1 cellular context compared by ENCODE assay signal in genomic region chr11:15119826-15120225, GRCh38.
TF ChIP-seq lines count a peak whose summit lies in the region.

No MANE protein-coding gene starts in this region.

TF ChIP-seq in SK-N-SH treated with all-trans-retinoic acid at 6 μM for 48 hours, 23 proteins besides CTCF, POLR2A, EP300 and RAD21 (continued from another document):
- TF ChIP-seq CREB5 (CRISPR knock-in tag; IDR thresholded peaks at IDR 0.05; ENCODE audit: low read depth) (no peak), ZC3H10 (CRISPR knock-in tag; IDR thresholded peaks at IDR 0.05) (no peak), ZNF565 (CRISPR knock-in tag; conservative IDR thresholded peaks at IDR 0.05; ENCODE audit: low read depth) (no peak)
